21 cellular contexts compared by ENCODE assay signal in genomic region chr1:222382171-222382570, GRCh38.
"Had no signal": no experiment of that assay in that cellular context is flagged by ENCODE, and none has a peak within 500 bp of the region (broad histone marks: within the 10 kb centered on the region; RNA-seq: fewer than 3 reads in every experiment).

No MANE protein-coding gene starts in this region.

- ATAC-seq: activated naive CD4-positive, alpha-beta T cell treated with anti-CD3 and anti-CD28 coated beads, Interleukin-2, amount 50 U/mL, for 72 hours; effector memory CD8-positive, alpha-beta T cell; esophagus mucosa; left ventricle myocardium superior; natural killer cell treated with Interleukin-12 subunit alpha and Interleukin-12 subunit beta and Interleukin-15 and Interleukin-18, amount 100 ng/mL, for 72 hours; upper lobe of right lung had no signal

- DNase-seq: activated B cell treated with CpG ODN at 0.5 μM for 24 hours; activated CD4-positive, alpha-beta memory T cell treated with anti-CD3 and anti-CD28 coated beads, Interleukin-2, amount 10 ng/mL, durations not matched to agents 7 days and 5 days; activated CD4-positive, alpha-beta T cell treated with anti-CD3 and anti-CD28 coated beads, Interleukin-2, amount 10 ng/mL, durations not matched to agents 24 days and 14 days; activated gamma-delta T cell treated with Interleukin-2 at 50 U/mL for 16 hours; colonic mucosa; dorsolateral prefrontal cortex; effector memory CD8-positive, alpha-beta T cell; hippocampal formation; kidney glomerular epithelial cell; left ventricle myocardium superior; mammary epithelial cell; spleen; stimulated activated CD4-positive, alpha-beta T cell treated with anti-CD3 and anti-CD28 coated beads, Interleukin-4, amount 100 ng/mL, for 1 hour; stimulated activated naive CD4-positive, alpha-beta T cell; substantia nigra; T-helper 1 cell; thyroid gland; upper lobe of right lung had no signal
